In genomic region chr1:66364578-66365391, GRCh38 we compare ENCODE assay signal across 10 cellular contexts.
A peak's percentile ranks its signal among the peaks of the same experiment; 100 is the strongest.
DNase-seq lines count a peak whose midpoint lies in the region; ATAC-seq, FAIRE-seq and TF ChIP-seq lines count a peak whose summit lies in the region.
"Had no signal": no experiment of that assay in that cellular context is flagged by ENCODE, and none has a peak within 500 bp of the region (broad histone marks: within the 10 kb centered on the region; RNA-seq: fewer than 3 reads in every experiment).

No MANE protein-coding gene starts in this region.

- WGBS in transverse colon (ENCODE audit: low coverage in 1 of 2), 2 donors, result 66% methylated on average over 2 of the region's 2 CpGs; no CpG with 5 or more reads in 1 of the 2 donors

- H3K4me1 Mint-ChIP-seq in activated naive CD4-positive, alpha-beta T cell treated with anti-CD3 and anti-CD28 coated beads, Interleukin-2, amount 50 U/mL, for 24 hours, result peaks cover 84% of the 10 kb centered on the region

- no peaks in the 10 kb centered on the region for H3K27me3 ChIP-seq in transverse colon

- H3K4me3 Mint-ChIP-seq in activated naive CD4-positive, alpha-beta T cell treated with anti-CD3 and anti-CD28 coated beads, Interleukin-2, amount 50 U/mL, for 24 hours, result peak overlapping the region; percentile 34

- in situ Hi-C loops in transverse colon (cut with MboI; ENCODE audit: low pct_ligation_motif_present in 1 of 4, low pct_unique_long_range_greater_than_20kb in 1 of 4, low sequenced_read_pairs in 3 of 4), result no loop called here

- H3K36me3 ChIP-seq in kidney (ENCODE audit: control insufficient read depth in 1 of 2, insufficient read depth in 2 of 2, low read length in 2 of 2), result peaks cover 0 to 3% of the 10 kb centered on the region in 2 donors
- H3K36me3 ChIP-seq in transverse colon, result peaks cover 0 to 11% (median 3%) of the 10 kb centered on the region in 4 donors

- H3K9me3 Mint-ChIP-seq in activated naive CD4-positive, alpha-beta T cell treated with anti-CD3 and anti-CD28 coated beads, Interleukin-2, amount 50 U/mL, for 24 hours, result no peaks in the 10 kb centered on the region

- H3K27me3 Mint-ChIP-seq in activated naive CD4-positive, alpha-beta T cell treated with anti-CD3 and anti-CD28 coated beads, Interleukin-2, amount 50 U/mL, for 24 hours, result no peaks in the 10 kb centered on the region

- no peaks in the 10 kb centered on the region for H3K9me3 ChIP-seq in kidney (ENCODE audit: control insufficient read depth in 1 of 2, low read length in 2 of 2)
- no peaks in the 10 kb centered on the region for H3K9me3 ChIP-seq in transverse colon

- peaks cover 52% of the 10 kb centered on the region for H3K36me3 Mint-ChIP-seq in activated naive CD4-positive, alpha-beta T cell treated with anti-CD3 and anti-CD28 coated beads, Interleukin-2, amount 50 U/mL, for 24 hours

- FAIRE-seq in kidney (lab: Jason Lieb, UNC), result no peak

- H3K27ac ChIP-seq in kidney (ENCODE audit: low read depth in 2 of 2, low read length in 2 of 2) (no peak overlapping the region), transverse colon (no peak overlapping the region)

- TF ChIP-seq CTCF in omental fat pad (IDR thresholded peaks at IDR 0.05) (no peak), kidney (IDR thresholded peaks at IDR 0.05; ENCODE audit: borderline replicate concordance, extremely low read depth, insufficient read depth) (no peak), transverse colon (IDR thresholded peaks at IDR 0.05) (no peak)

- peak overlapping the region; percentile 72 for H3K27ac Mint-ChIP-seq in activated naive CD4-positive, alpha-beta T cell treated with anti-CD3 and anti-CD28 coated beads, Interleukin-2, amount 50 U/mL, for 24 hours

- intact Hi-C loops in kidney (cut with DNase I), result no loop called here
- intact Hi-C loops in transverse colon (cut with DNase I; ENCODE audit: low total_unique reads), result no loop called here

- no peak for TF ChIP-seq POLR2A in transverse colon (IDR thresholded peaks at IDR 0.05)

- H3K4me1 ChIP-seq in kidney (ENCODE audit: control insufficient read depth in 1 of 2, insufficient read depth in 1 of 2, low read depth in 1 of 2, low read length in 2 of 2) (no peaks in the 10 kb centered on the region), transverse colon (peaks cover 0 to 6% (median 0%) of the 10 kb centered on the region in 4 donors)

- H3K9ac ChIP-seq in kidney (ENCODE audit: low read length in 2 of 2), result no peak overlapping the region

- ATAC-seq in GM19025 (IDR thresholded peaks at IDR 0.05; ENCODE audit: low read depth, unreplicated experiment), result peak; percentile 71
- ATAC-seq in HG02981 (IDR thresholded peaks at IDR 0.05; ENCODE audit: unreplicated experiment), result peak; percentile 73
- ATAC-seq in omental fat pad (ENCODE audit: low FRiP score), result no peak

- H3K4me3 ChIP-seq in kidney (ENCODE audit: low read length in 2 of 2), result no peak overlapping the region
- no peak overlapping the region for H3K4me3 ChIP-seq in transverse colon

- DNase-seq in AG20443 (ENCODE audit: low spot score), result peak; percentile 21
- DNase-seq in NCI-H1436 (lab: John Stamatoyannopoulos, UW), result no peak
- no peak for DNase-seq in omental fat pad (ENCODE audit: low spot score)
- DNase-seq in kidney, result no peak
- no peak for DNase-seq in transverse colon
- DNase-seq: cerebellar nuclear complex, DMS 273 treated with DMSO at 0.1 percent for 48 hours had no signal

- no peak for TF ChIP-seq EP300 in transverse colon (IDR thresholded peaks at IDR 0.05; ENCODE audit: low read depth)
